Comparison of ENCODE assay signal across 22 cellular contexts in genomic region chr12:106739815-106740552, GRCh38. TPM values are rescaled to one million over a fixed set of nuclear protein-coding genes. Genes with fewer than 3 reads are reported as not detected.
DNase-seq lines count a peak whose midpoint lies in the region; ATAC-seq, FAIRE-seq and TF ChIP-seq lines count a peak whose summit lies in the region.
"Had no signal": no experiment of that assay in that cellular context is flagged by ENCODE, and none has a peak within 500 bp of the region (broad histone marks: within the 10 kb centered on the region; RNA-seq: fewer than 3 reads in every experiment).

No MANE protein-coding gene starts in this region.

- intact Hi-C loops in heart left ventricle (cut with DNase I): no loop called here

- no peak overlapping the region; the same call in 1 of the 2 replicates for H2AFZ ChIP-seq in SK-N-SH (ENCODE audit: low read depth)

- H3K9me3 ChIP-seq in SK-N-SH (no peaks in the 10 kb centered on the region), heart left ventricle (no peaks in the 10 kb centered on the region)
- H3K9me3 ChIP-seq: gastroesophageal sphincter, thyroid gland had no signal

- TF ChIP-seq POLR2A in heart left ventricle (IDR thresholded peaks at IDR 0.05) (no peak), GM12892 (IDR thresholded peaks at IDR 0.05; ENCODE audit: low read depth, low read length) (no peak)

- peak overlapping the region; percentile 15 for H3K27ac Mint-ChIP-seq in neural crest cell (ENCODE audit: unreplicated experiment)
- H3K27ac Mint-ChIP-seq: natural killer cell had no signal

- no peak for TF ChIP-seq EP300 in SK-N-SH (IDR thresholded peaks at IDR 0.05; ENCODE audit: borderline replicate concordance in 1 of 2, low read depth in 1 of 2, low read length in 1 of 2)

- POLR2A ChIA-PET in SK-N-SH (lab: Yijun Ruan, JAX): no interaction called here

- H3K36me3 ChIP-seq in SK-N-SH (replicated peaks in 1 of 2; ENCODE audit: control insufficient read depth in 1 of 2, insufficient read depth in 2 of 2, low read length in 1 of 2): no peaks in the 10 kb centered on the region
- H3K36me3 ChIP-seq in heart left ventricle: no peaks in the 10 kb centered on the region
- H3K36me3 ChIP-seq: cardiac muscle cell, gastroesophageal sphincter, thyroid gland had no signal

- H4K20me1 ChIP-seq in SK-N-SH (ENCODE audit: insufficient read depth): no peaks in the 10 kb centered on the region

- peaks cover 80% of the 10 kb centered on the region for H3K4me1 Mint-ChIP-seq in neural crest cell
- H3K4me1 Mint-ChIP-seq: activated naive CD4-positive, alpha-beta T cell treated with anti-CD3 and anti-CD28 coated beads, Interleukin-2, amount 50 U/mL, for 24 hours; natural killer cell had no signal

- H3K4me3 Mint-ChIP-seq in neural crest cell: peak overlapping the region; percentile 14
- H3K4me3 Mint-ChIP-seq: activated naive CD4-positive, alpha-beta T cell treated with anti-CD3 and anti-CD28 coated beads, Interleukin-2, amount 50 U/mL, for 24 hours; natural killer cell had no signal

- no peaks in the 10 kb centered on the region for H3K79me2 ChIP-seq in SK-N-SH (ENCODE audit: insufficient read depth)

- H3F3A ChIP-seq in SK-N-SH (replicated peaks; ENCODE audit: insufficient read depth): no peaks in the 10 kb centered on the region

- CTCF ChIA-PET in SK-N-SH (lab: Yijun Ruan, JAX): interaction anchor here (1.4 kb wide), 1 partner anchor 179 kb away, joined by 3 read pairs; no protein-coding TSS in a partner anchor

- no peak for TF ChIP-seq RAD21 in SK-N-SH (IDR thresholded peaks at IDR 0.05; ENCODE audit: low read length)

- TF ChIP-seq CTCF in SK-N-SH (IDR thresholded peaks at IDR 0.05): no peak
- no peak for TF ChIP-seq CTCF in heart left ventricle (IDR thresholded peaks at IDR 0.05)
- TF ChIP-seq CTCF in neural crest cell (conservative IDR thresholded peaks at IDR 0.05): no peak

- no peaks in the 10 kb centered on the region for H3K27me3 Mint-ChIP-seq in neural crest cell (ENCODE audit: low read depth)

- H3K4me2 ChIP-seq in SK-N-SH: peak overlapping the region; percentile 18; the same call in 1 of the 2 replicates

- 43% methylated on average over 10 of the region's 10 CpGs for WGBS in SK-N-SH (ENCODE audit: low lambda C conversion rate)
- 44 to 63% (median 51%) methylated on average over 10 of the region's 10 CpGs for WGBS in heart left ventricle, 4 donors

- H3K27ac ChIP-seq in SK-N-SH (ENCODE audit: low read depth in 2 of 2, low read length in 1 of 2) (no peak overlapping the region), heart left ventricle (peak overlapping the region in 7 of 12 donors; percentile 8 to 77 (median 47))
- H3K27ac ChIP-seq: cardiac muscle cell, gastroesophageal sphincter, thyroid gland had no signal

- DNase-seq in ELR (ENCODE audit: low read depth) (peak; percentile 45), SK-N-SH (no peak), heart left ventricle (no peak), neural crest cell (ENCODE audit: low read depth, low spot score) (no peak), NCI-H1694 (lab: John Stamatoyannopoulos, UW) (no peak), GM12892 (ENCODE audit: insufficient read length) (no peak), NCI-H1092 (lab: John Stamatoyannopoulos, UW) (no peak)
- DNase-seq: activated CD4-positive, CD25-positive, alpha-beta regulatory T cell; activated CD8-positive, alpha-beta memory T cell treated with anti-CD3 and anti-CD28 coated beads, Interleukin-2, amount 50 U/mL, for 48 hours; C1 segment of cervical spinal cord; kidney glomerular epithelial cell; natural killer cell; NCI-H146; NCI-H510A; stimulated activated CD4-positive, alpha-beta T cell treated with anti-CD3 and anti-CD28 coated beads, Interleukin-2, amount 100 ng/mL, for 24 hours; SW 1271; thyroid gland had no signal

- H3K36me3 Mint-ChIP-seq in neural crest cell (ENCODE audit: low read depth): peaks cover 12% of the 10 kb centered on the region
- H3K36me3 Mint-ChIP-seq: natural killer cell had no signal

- H3K27me3 ChIP-seq in SK-N-SH (ENCODE audit: insufficient read depth) (no peaks in the 10 kb centered on the region), heart left ventricle (peaks cover 0 to 12% (median 0%) of the 10 kb centered on the region in 9 donors)
- H3K27me3 ChIP-seq: cardiac muscle cell, thyroid gland had no signal

- H3K9ac ChIP-seq in SK-N-SH: no peak overlapping the region

- H3K9me2 ChIP-seq in SK-N-SH: no peaks in the 10 kb centered on the region

- H3K4me3 ChIP-seq in SK-N-SH (ENCODE audit: low read depth in 2 of 2, low read length in 1 of 2) (no peak overlapping the region), heart left ventricle (no peak overlapping the region)
- H3K4me3 ChIP-seq: cardiac muscle cell, gastroesophageal sphincter, GM12878, thyroid gland had no signal

- ATAC-seq in heart left ventricle (peak in 3 of 4 donors; percentile 43 to 83 (median 61)), GM21423 (IDR thresholded peaks at IDR 0.05; ENCODE audit: unreplicated experiment) (no peak)
- ATAC-seq: gastroesophageal sphincter, GM12878, natural killer cell had no signal

- H3K9me3 Mint-ChIP-seq in neural crest cell: no peaks in the 10 kb centered on the region
- H3K9me3 Mint-ChIP-seq: activated naive CD4-positive, alpha-beta T cell treated with anti-CD3 and anti-CD28 coated beads, Interleukin-2, amount 50 U/mL, for 24 hours; natural killer cell had no signal

- H3K4me1 ChIP-seq in SK-N-SH (ENCODE audit: control insufficient read depth in 1 of 2, insufficient read depth in 2 of 2, low read depth in 1 of 2, low read length in 1 of 2) (no peaks in the 10 kb centered on the region; a peak in 1 of 4 replicates), heart left ventricle (peaks cover 0 to 11% (median 6%) of the 10 kb centered on the region in 12 donors)
- H3K4me1 ChIP-seq: gastroesophageal sphincter, thyroid gland had no signal

- FAIRE-seq in GM12892 (lab: Jason Lieb, UNC): no peak
- FAIRE-seq: GM12878 had no signal

TF ChIP-seq in SK-N-SH, 30 proteins besides CTCF, POLR2A, EP300 and RAD21:
- TF ChIP-seq JUND (IDR thresholded peaks at IDR 0.05) (peak; percentile 24; the same call in 1 of the 2 replicates), FOSL2 (IDR thresholded peaks at IDR 0.05; ENCODE audit: borderline replicate concordance, low read depth) (peak; percentile 58; the same call in 1 of the 2 replicates), PBX3 (IDR thresholded peaks at IDR 0.05) (no peak)

RNA-seq across cellular contexts. Expression of gene RIC8B, which starts 34.5 kb away (rescaled TPM):
- polyA plus RNA-seq in SK-N-SH (2012; rRNA removed) (6.2 and 9.2 TPM in 2 replicates), heart left ventricle (10 to 100 TPM in 1 of 2 donors, 1 to 10 TPM in 1; 6.1 to 11.9 TPM)
- polyA plus RNA-seq in SK-N-SH (2012; cell fraction: cytosol; rRNA removed): 6.4 and 6.7 TPM in 2 replicates
- polyA plus RNA-seq in SK-N-SH (2012; cell fraction: nucleus; rRNA removed): 14.5 and 24.9 TPM in 2 replicates
- total RNA-seq in heart left ventricle (10 to 100 TPM; 14.2 to 27.5 (median 22.8) TPM), neural crest cell (33.2 and 33.8 TPM in 2 replicates)
- 5.5 TPM for polyA plus RNA-seq in GM12892 (2012; ENCODE audit: missing spikeins)

Comparison
In these comparisons a context has a peak if more than half of its experiments do, and no peak if none do; other contexts are left out.
1. H3K27ac ChIP-seq: peak in heart left ventricle (7 of 12); none in SK-N-SH (0 of 2).